ENCODE assay signal across 9 cellular contexts in the genomic region with DNA sequence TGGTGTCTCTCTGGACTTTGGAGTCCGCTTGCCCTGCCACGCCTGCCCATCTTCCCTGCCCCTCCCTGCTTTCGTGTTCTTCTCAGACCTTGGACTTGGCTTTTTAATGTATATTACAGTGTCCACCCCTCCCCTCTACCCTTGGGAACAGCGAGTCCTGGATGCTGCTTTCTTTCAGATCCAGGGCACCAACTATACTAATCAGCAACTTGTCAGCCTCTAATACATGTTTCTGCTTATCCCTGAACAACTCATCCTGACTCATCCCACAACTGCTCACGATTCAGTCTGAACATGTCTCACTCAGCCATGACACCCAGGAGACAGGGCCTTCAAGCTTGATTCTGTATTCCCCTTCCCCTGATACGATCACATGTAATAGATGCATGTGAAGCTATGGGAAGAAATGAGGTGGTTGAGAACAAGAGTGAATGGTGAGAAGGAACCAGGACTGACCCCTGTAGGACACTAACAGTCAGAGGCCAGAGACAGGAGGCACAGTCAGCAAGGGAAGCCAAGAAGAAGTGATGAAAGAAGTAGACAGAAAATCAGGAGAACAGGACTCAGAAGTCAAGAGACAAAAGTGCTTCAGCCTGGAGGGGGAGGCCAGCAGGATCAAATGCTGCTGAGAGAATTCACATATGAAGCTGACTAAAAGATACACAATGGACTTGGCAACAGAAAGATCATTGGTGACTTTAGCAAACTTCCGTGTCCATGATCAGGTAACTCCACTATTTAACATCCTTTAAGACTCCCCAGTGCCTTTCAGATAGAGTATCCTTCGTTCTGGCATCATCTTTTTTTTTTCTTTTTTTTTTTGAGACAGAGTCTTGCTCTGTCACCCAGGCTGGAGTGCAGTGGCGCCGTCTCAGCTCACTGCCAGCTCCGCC. TPM values are rescaled to one million over a fixed set of nuclear protein-coding genes. Genes with fewer than 3 reads are reported as not detected.
A peak's percentile ranks its signal among the peaks of the same experiment; 100 is the strongest.
DNase-seq lines count a peak whose midpoint lies in the region; ATAC-seq, FAIRE-seq and TF ChIP-seq lines count a peak whose summit lies in the region.
"Had no signal": no experiment of that assay in that cellular context is flagged by ENCODE, and none has a peak within 500 bp of the region (broad histone marks: within the 10 kb centered on the region; RNA-seq: fewer than 3 reads in every experiment).

No MANE protein-coding gene starts in this region.

- H3K4me3 ChIP-seq in choroid plexus epithelial cell (ENCODE audit: low read depth, low read length) (no peak overlapping the region), skeletal muscle satellite cell (ENCODE audit: low read length) (no peak overlapping the region)

- peak; percentile 53 for DNase-seq in activated CD4-positive, alpha-beta T cell treated with anti-CD3 and anti-CD28 coated beads for 36 hours
- DNase-seq in activated CD4-positive, alpha-beta T cell treated with anti-CD3 and anti-CD28 coated beads, Interleukin-2, amount 10 ng/mL, durations not matched to agents 24 days and 14 days: no peak
- DNase-seq in HTR-8/SVneo (ENCODE audit: insufficient read length, low spot score): peak; percentile 62
- DNase-seq in choroid plexus epithelial cell (ENCODE audit: low read depth): peak; percentile 77
- DNase-seq in sciatic nerve (ENCODE audit: low spot score): no peak
- no peak for DNase-seq in GM19240 (ENCODE audit: insufficient read length, low spot score)

- CTCF ChIA-PET in activated CD4-positive, alpha-beta T cell treated with anti-CD3 and anti-CD28 coated beads for 36 hours (lab: Charles Lee): interaction anchor here (1.0 to 4.4 kb wide), 9 partner anchors 9 to 186 kb away, joined by 3 to 34 read pairs (median 5); no protein-coding TSS in a partner anchor

- peaks cover 9% of the 10 kb centered on the region for H3K4me1 Mint-ChIP-seq in activated CD4-positive, alpha-beta T cell treated with anti-CD3 and anti-CD28 coated beads for 36 hours
- H3K4me1 Mint-ChIP-seq in activated CD4-positive, alpha-beta T cell treated with anti-CD3 and anti-CD28 coated beads, Interleukin-2, amount 10 ng/mL, durations not matched to agents 24 days and 14 days: peaks cover 13% of the 10 kb centered on the region

- no peak overlapping the region for H3K27ac Mint-ChIP-seq in activated CD4-positive, alpha-beta T cell treated with anti-CD3 and anti-CD28 coated beads for 36 hours
- H3K27ac Mint-ChIP-seq in activated CD4-positive, alpha-beta T cell treated with anti-CD3 and anti-CD28 coated beads, Interleukin-2, amount 10 ng/mL, durations not matched to agents 24 days and 14 days: no peak overlapping the region

- H3K27me3 Mint-ChIP-seq in activated CD4-positive, alpha-beta T cell treated with anti-CD3 and anti-CD28 coated beads for 36 hours: no peaks in the 10 kb centered on the region
- no peaks in the 10 kb centered on the region for H3K27me3 Mint-ChIP-seq in activated CD4-positive, alpha-beta T cell treated with anti-CD3 and anti-CD28 coated beads, Interleukin-2, amount 10 ng/mL, durations not matched to agents 24 days and 14 days

- peak; percentile 80 for FAIRE-seq in HTR-8/SVneo (lab: Jason Lieb, UNC)

- H3K4me1 ChIP-seq in skeletal muscle satellite cell (ENCODE audit: control insufficient read depth, insufficient read depth, low read length): peaks cover 19% of the 10 kb centered on the region

- no peaks in the 10 kb centered on the region for H3K9me3 Mint-ChIP-seq in activated CD4-positive, alpha-beta T cell treated with anti-CD3 and anti-CD28 coated beads for 36 hours (ENCODE audit: low read depth)
- no peaks in the 10 kb centered on the region for H3K9me3 Mint-ChIP-seq in activated CD4-positive, alpha-beta T cell treated with anti-CD3 and anti-CD28 coated beads, Interleukin-2, amount 10 ng/mL, durations not matched to agents 24 days and 14 days

- intact Hi-C loops in activated CD4-positive, alpha-beta T cell treated with anti-CD3 and anti-CD28 coated beads for 36 hours (cut with DNase I, micrococcal nuclease): no loop called here
- intact Hi-C loops in activated CD4-positive, alpha-beta T cell treated with anti-CD3 and anti-CD28 coated beads, Interleukin-2, amount 10 ng/mL, durations not matched to agents 24 days and 14 days (cut with micrococcal nuclease): loop anchor here (5.0 kb wide), 1 partner anchor 40 kb away; no protein-coding TSS in a partner anchor
- intact Hi-C loops in sciatic nerve (cut with DNase I): no loop called here

- peak overlapping the region; percentile 62 for H3K9ac ChIP-seq in skeletal muscle satellite cell (ENCODE audit: low read depth, low read length)

- peak overlapping the region; percentile 68 for H3K4me2 ChIP-seq in skeletal muscle satellite cell (ENCODE audit: low read length)

- TF ChIP-seq CTCF in choroid plexus epithelial cell (conservative IDR thresholded peaks at IDR 0.05; ENCODE audit: low read depth, low read length): peak; percentile 27

- no peaks in the 10 kb centered on the region for H3K36me3 ChIP-seq in skeletal muscle satellite cell (ENCODE audit: insufficient read depth, low read length)

- H3K9me3 ChIP-seq in skeletal muscle satellite cell (replicated peaks; ENCODE audit: low read length): no peaks in the 10 kb centered on the region

- no peaks in the 10 kb centered on the region for H3K36me3 Mint-ChIP-seq in activated CD4-positive, alpha-beta T cell treated with anti-CD3 and anti-CD28 coated beads for 36 hours (ENCODE audit: low read depth)
- H3K36me3 Mint-ChIP-seq in activated CD4-positive, alpha-beta T cell treated with anti-CD3 and anti-CD28 coated beads, Interleukin-2, amount 10 ng/mL, durations not matched to agents 24 days and 14 days (ENCODE audit: low read depth): no peaks in the 10 kb centered on the region

- no peak overlapping the region for H3K4me3 Mint-ChIP-seq in activated CD4-positive, alpha-beta T cell treated with anti-CD3 and anti-CD28 coated beads for 36 hours
- H3K4me3 Mint-ChIP-seq in activated CD4-positive, alpha-beta T cell treated with anti-CD3 and anti-CD28 coated beads, Interleukin-2, amount 10 ng/mL, durations not matched to agents 24 days and 14 days: no peak overlapping the region

- H3K27me3 ChIP-seq in skeletal muscle satellite cell (ENCODE audit: control insufficient read depth, insufficient read depth, low read length): no peaks in the 10 kb centered on the region

- POLR2A ChIA-PET in activated CD4-positive, alpha-beta T cell treated with anti-CD3 and anti-CD28 coated beads for 36 hours (lab: Charles Lee): interaction anchor here (0.6 kb wide), 1 partner anchor 87 kb away, joined by 5 read pairs; no protein-coding TSS in a partner anchor

- peak; percentile 91 for ATAC-seq in activated CD4-positive, alpha-beta T cell treated with anti-CD3 and anti-CD28 coated beads for 36 hours
- ATAC-seq in sciatic nerve: no peak
- ATAC-seq in HG02763 (IDR thresholded peaks at IDR 0.05; ENCODE audit: unreplicated experiment): no peak

RNA-seq across cellular contexts. Expression of a gene that starts 35.4 kb away (rescaled TPM):
- not detected for total RNA-seq in activated CD4-positive, alpha-beta T cell treated with anti-CD3 and anti-CD28 coated beads for 36 hours
- not detected in 2 replicates for total RNA-seq in activated CD4-positive, alpha-beta T cell treated with anti-CD3 and anti-CD28 coated beads, Interleukin-2, amount 10 ng/mL, durations not matched to agents 24 days and 14 days
- not detected in 2 replicates for total RNA-seq in skeletal muscle satellite cell (2012; rRNA removed)
- not detected for total RNA-seq in sciatic nerve
- total RNA-seq: T-helper 1 cell treated with Interleukin-12 subunit alpha and Interleukin-12 subunit beta and Interleukin-4 antibody, amounts not matched to agents 30 ng/mL and 1 ng/mL, for 36 hours had no signal

RNA-seq across cellular contexts. Expression of a gene that starts 58.1 kb away (rescaled TPM):
- 10 to 100 TPM; 27.3 to 28.1 TPM for total RNA-seq in activated CD4-positive, alpha-beta T cell treated with anti-CD3 and anti-CD28 coated beads for 36 hours
- 60.9 and 63.9 TPM in 2 replicates for total RNA-seq in activated CD4-positive, alpha-beta T cell treated with anti-CD3 and anti-CD28 coated beads, Interleukin-2, amount 10 ng/mL, durations not matched to agents 24 days and 14 days
- 62.3 and 66.2 TPM in 2 replicates for total RNA-seq in skeletal muscle satellite cell (2012; rRNA removed)
- total RNA-seq in sciatic nerve: 26.3 TPM

Comparison
In these comparisons a context has a peak if more than half of its experiments do, and no peak if none do; other contexts are left out.
1. DNase-seq: peak in activated CD4-positive, alpha-beta T cell treated with anti-CD3 and anti-CD28 coated beads for 36 hours (single experiment), HTR-8/SVneo (single experiment) and choroid plexus epithelial cell (single experiment); none in activated CD4-positive, alpha-beta T cell treated with anti-CD3 and anti-CD28 coated beads, Interleukin-2, amount 10 ng/mL, durations not matched to agents 24 days and 14 days (single experiment), sciatic nerve (single experiment) and GM19240 (single experiment).